Comparison of ENCODE assay signal across 8 cellular contexts in the genomic region with DNA sequence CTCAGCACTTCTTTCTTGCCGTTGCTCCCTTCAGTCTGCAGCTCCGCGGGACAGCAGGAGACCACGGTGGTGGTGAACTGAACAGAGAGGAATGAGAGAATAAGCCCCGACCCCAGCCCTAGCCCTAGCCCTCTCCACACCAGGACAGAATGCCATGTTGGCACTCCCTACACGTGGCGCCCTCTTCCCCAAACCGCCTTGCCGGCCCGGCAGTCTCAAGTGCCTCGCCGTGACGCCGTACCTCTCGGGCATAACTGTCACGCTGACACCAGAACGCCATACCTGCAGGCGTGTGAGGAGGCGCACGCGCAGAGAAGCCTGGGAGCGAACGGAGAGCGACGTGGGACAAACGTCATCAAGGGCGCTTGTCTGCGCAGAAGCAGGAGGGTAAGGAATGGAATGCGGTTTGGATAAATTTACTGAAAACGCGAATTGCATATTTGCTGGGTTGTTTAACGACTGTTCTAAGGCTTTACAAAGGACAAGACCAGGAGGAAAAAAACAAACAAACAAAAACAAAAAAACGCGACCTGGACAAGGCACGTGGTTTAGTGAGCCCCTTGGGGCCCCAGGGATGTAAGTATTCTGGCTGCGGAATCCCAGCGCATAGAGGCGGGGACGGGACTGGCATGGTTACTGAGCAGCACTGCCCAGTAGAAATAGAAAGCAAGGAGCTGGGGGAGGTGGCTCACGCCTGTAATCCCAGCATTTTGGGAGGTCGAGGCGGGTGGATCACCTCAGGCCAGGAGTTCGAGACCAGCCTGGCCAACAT. TPM values are rescaled to one million over a fixed set of nuclear protein-coding genes. Genes with fewer than 3 reads are reported as not detected.
A peak's percentile ranks its signal among the peaks of the same experiment; 100 is the strongest.
DNase-seq lines count a peak whose midpoint lies in the region; ATAC-seq, FAIRE-seq and TF ChIP-seq lines count a peak whose summit lies in the region.

A gene with protein sequence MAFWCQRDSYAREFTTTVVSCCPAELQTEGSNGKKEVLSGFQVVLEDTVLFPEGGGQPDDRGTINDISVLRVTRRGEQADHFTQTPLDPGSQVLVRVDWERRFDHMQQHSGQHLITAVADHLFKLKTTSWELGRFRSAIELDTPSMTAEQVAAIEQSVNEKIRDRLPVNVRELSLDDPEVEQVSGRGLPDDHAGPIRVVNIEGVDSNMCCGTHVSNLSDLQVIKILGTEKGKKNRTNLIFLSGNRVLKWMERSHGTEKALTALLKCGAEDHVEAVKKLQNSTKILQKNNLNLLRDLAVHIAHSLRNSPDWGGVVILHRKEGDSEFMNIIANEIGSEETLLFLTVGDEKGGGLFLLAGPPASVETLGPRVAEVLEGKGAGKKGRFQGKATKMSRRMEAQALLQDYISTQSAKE (minus strand): TSS at position 294 of the 772 bp plus-strand sequence. CDS start 14 bp downstream, at position 280.

- H3K27me3 Mint-ChIP-seq in WTC11 (ENCODE audit: low read depth) (no peaks in the 10 kb centered on the region), immature natural killer cell (ENCODE audit: low read depth in 3 of 3) (peaks cover 5 to 9% (median 8%) of the 10 kb centered on the region in 3 donors)

- peaks cover 7% of the 10 kb centered on the region for H3K4me1 ChIP-seq in smooth muscle cell (ENCODE audit: low read depth)

- no peaks in the 10 kb centered on the region for H4K20me1 ChIP-seq in smooth muscle cell (ENCODE audit: low read depth)

- H3K36me3 Mint-ChIP-seq in WTC11 = peaks cover 34% of the 10 kb centered on the region
- peaks cover 4 to 18% (median 9%) of the 10 kb centered on the region in 3 donors for H3K36me3 Mint-ChIP-seq in immature natural killer cell

- POLR2A ChIA-PET in WTC11 (lab: Charles Lee) = interaction anchor here (0.8 kb wide), 1 partner anchor 387 kb away, joined by 3 read pairs; the partner anchor contains the start of gene PSMC3IP

- H3K9ac ChIP-seq in smooth muscle cell (ENCODE audit: low read depth) = peak within 1 kb of the TSS; percentile 77

- H3K27ac ChIP-seq in 22Rv1 (peak within 1 kb of the TSS; percentile 82), smooth muscle cell (ENCODE audit: low read depth) (peak within 1 kb of the TSS; percentile 85)

- no peak for FAIRE-seq in bronchial epithelial cell (lab: Jason Lieb, UNC)

- peak within 1 kb of the TSS; percentile 97 for H2AFZ ChIP-seq in smooth muscle cell (ENCODE audit: low read depth)

- H3K9me3 ChIP-seq in smooth muscle cell (replicated peaks; ENCODE audit: low read depth) = no peaks in the 10 kb centered on the region

- CTCF ChIA-PET in WTC11 (lab: Charles Lee) = interaction anchor here (0.5 to 1.1 kb wide), 4 partner anchors 34 to 283 kb away, joined by 3 read pairs; partner anchors contain the start of gene RPL27

- no peaks in the 10 kb centered on the region for H3K9me3 Mint-ChIP-seq in WTC11
- no peaks in the 10 kb centered on the region for H3K9me3 Mint-ChIP-seq in immature natural killer cell

- peak within 1 kb of the TSS; percentile 97 for H3K4me2 ChIP-seq in smooth muscle cell

- H3K27ac Mint-ChIP-seq in WTC11 = peak within 1 kb of the TSS; percentile 96
- peak within 1 kb of the TSS; percentile 92 to 98 (median 96) for H3K27ac Mint-ChIP-seq in immature natural killer cell

- H3K36me3 ChIP-seq in bronchial epithelial cell (ENCODE audit: control insufficient read depth, insufficient read depth, low read length) (peaks cover 11% of the 10 kb centered on the region), smooth muscle cell (ENCODE audit: low read depth) (no peaks in the 10 kb centered on the region)

- 5% methylated on average over 43 of the region's 43 CpGs for WGBS in smooth muscle cell (ENCODE audit: low lambda C conversion rate)

- H3K79me2 ChIP-seq in smooth muscle cell (ENCODE audit: low read depth) = peaks cover 8% of the 10 kb centered on the region

- H3K4me3 Mint-ChIP-seq in WTC11 = peak within 1 kb of the TSS; percentile 89
- peak within 1 kb of the TSS; percentile 92 to 97 (median 97) for H3K4me3 Mint-ChIP-seq in immature natural killer cell

- ATAC-seq in GM18861 (IDR thresholded peaks at IDR 0.05; ENCODE audit: unreplicated experiment) = peak; percentile 77
- ATAC-seq in HG03175 (IDR thresholded peaks at IDR 0.05; ENCODE audit: unreplicated experiment) = peak; percentile 85
- peak; percentile 94 for ATAC-seq in WTC11

- DNase-seq in NCI-H226 = peak; percentile 89
- peak; percentile 84 for DNase-seq in WTC11 (ENCODE audit: low spot score)
- peak; percentile 94 for DNase-seq in bronchial epithelial cell (ENCODE audit: low read depth)
- peak; percentile 85 to 88 (median 86) for DNase-seq in immature natural killer cell
- peak; percentile 49 for DNase-seq in smooth muscle cell (lab: John Stamatoyannopoulos, UW; ENCODE audit: unreplicated experiment)

- H3K4me1 Mint-ChIP-seq in WTC11 (peaks cover 5% of the 10 kb centered on the region), immature natural killer cell (peaks cover 14 to 17% of the 10 kb centered on the region in 2 donors)

- peak within 1 kb of the TSS; percentile 74 for H3K4me3 ChIP-seq in bronchial epithelial cell (ENCODE audit: low read depth, low read length)
- H3K4me3 ChIP-seq in smooth muscle cell = peak within 1 kb of the TSS; percentile 68

- TF ChIP-seq CTCF in 22Rv1 (IDR thresholded peaks at IDR 0.05) (no peak), WTC11 (IDR thresholded peaks at IDR 0.05) (no peak), bronchial epithelial cell (IDR thresholded peaks at IDR 0.05; ENCODE audit: insufficient read depth, low read length, severe bottlenecking) (no peak), smooth muscle cell (IDR thresholded peaks at IDR 0.05; ENCODE audit: borderline replicate concordance, insufficient read depth, poor library complexity, severe bottlenecking) (no peak)

- H3K27me3 ChIP-seq in bronchial epithelial cell (ENCODE audit: control insufficient read depth, insufficient read depth, low read length) = no peaks in the 10 kb centered on the region
- no peaks in the 10 kb centered on the region for H3K27me3 ChIP-seq in smooth muscle cell (ENCODE audit: low read depth)

- H3F3A ChIP-seq in smooth muscle cell (ENCODE audit: low read depth) = no peaks in the 10 kb centered on the region

TF ChIP-seq in WTC11, 78 proteins besides CTCF, POLR2A, EP300 and RAD21 (continues in another document):
- TF ChIP-seq GTF2I (CRISPR knock-in tag; conservative IDR thresholded peaks at IDR 0.05) (no peak), NR1H2 (CRISPR knock-in tag; IDR thresholded peaks at IDR 0.05) (peak; percentile 21; the same call in 1 of the 2 replicates), STAT6 (CRISPR knock-in tag; conservative IDR thresholded peaks at IDR 0.05; ENCODE audit: low read depth) (no peak), ZNF263 (CRISPR knock-in tag; IDR thresholded peaks at IDR 0.05; ENCODE audit: low read depth) (no peak), IRF2 (CRISPR knock-in tag; IDR thresholded peaks at IDR 0.05; ENCODE audit: borderline replicate concordance, low read depth) (no peak), ZSCAN18 (CRISPR knock-in tag; IDR thresholded peaks at IDR 0.05) (no peak), ZNF232 (CRISPR knock-in tag; IDR thresholded peaks at IDR 0.05) (peak; percentile 60; the same call in 1 of the 2 replicates), TP53 (CRISPR knock-in tag; IDR thresholded peaks at IDR 0.05) (peak; percentile 83; the same call in 1 of the 2 replicates), CBFB (CRISPR knock-in tag; IDR thresholded peaks at IDR 0.05; ENCODE audit: low read depth) (no peak)
- TF ChIP-seq, protein P1, sequence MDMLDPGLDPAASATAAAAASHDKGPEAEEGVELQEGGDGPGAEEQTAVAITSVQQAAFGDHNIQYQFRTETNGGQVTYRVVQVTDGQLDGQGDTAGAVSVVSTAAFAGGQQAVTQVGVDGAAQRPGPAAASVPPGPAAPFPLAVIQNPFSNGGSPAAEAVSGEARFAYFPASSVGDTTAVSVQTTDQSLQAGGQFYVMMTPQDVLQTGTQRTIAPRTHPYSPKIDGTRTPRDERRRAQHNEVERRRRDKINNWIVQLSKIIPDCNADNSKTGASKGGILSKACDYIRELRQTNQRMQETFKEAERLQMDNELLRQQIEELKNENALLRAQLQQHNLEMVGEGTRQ (CRISPR knock-in tag; IDR thresholded peaks at IDR 0.05) = peak; percentile 37; the same call in 1 of the 2 replicates

RNA-seq across cellular contexts. Expression of the gene that starts here (rescaled TPM):
- total RNA-seq in WTC11 (2021) (44.3 to 61.5 TPM (median 49.2 TPM) in 3 replicates), bronchial epithelial cell (18.3 and 24.7 TPM in 2 replicates), smooth muscle cell (18.6 and 22.0 TPM in 2 replicates)
- polyA plus RNA-seq in immature natural killer cell (10 to 100 TPM; 36.2 to 46.7 (median 36.4) TPM), smooth muscle cell (48.0 and 74.0 TPM in 2 replicates)

Comparison
In these comparisons a context has a peak if more than half of its experiments do, and no peak if none do; other contexts are left out.
1. Peak in every context shown above with its lines: DNase-seq, ATAC-seq, H3K4me3 ChIP-seq and H3K27ac ChIP-seq.